8 cellular contexts compared by ENCODE assay signal in genomic region chr5:42756630-42757601, GRCh38. TPM values are rescaled to one million over a fixed set of nuclear protein-coding genes. Genes with fewer than 3 reads are reported as not detected.
DNase-seq lines count a peak whose midpoint lies in the region; ATAC-seq and TF ChIP-seq lines count a peak whose summit lies in the region.

Gene CCDC152 (plus strand): TSS chr5:42756818. CDS start chr5:42759122, 2,304 bp downstream.

- no CpG with 5 or more reads among the region's 35 CpGs for WGBS in mesendoderm (ENCODE audit: extremely low coverage, insufficient coverage, low lambda C conversion rate)

- no peaks in the 10 kb centered on the region for H3K36me3 ChIP-seq in mesendoderm (ENCODE audit: control insufficient read depth, insufficient read depth, low read length)

- H2AK5ac ChIP-seq in mesendoderm (ENCODE audit: low read length), result no peak within 1 kb of the TSS

- H3K27me3 ChIP-seq in mesendoderm (ENCODE audit: insufficient read depth, low read length, poor library complexity), result no peaks in the 10 kb centered on the region

- no peak within 1 kb of the TSS for H2BK120ac ChIP-seq in mesendoderm (ENCODE audit: low read depth, low read length)

- H3K56ac ChIP-seq in mesendoderm (ENCODE audit: low read length), result peak within 1 kb of the TSS; percentile 80

- H4K8ac ChIP-seq in mesendoderm (ENCODE audit: low read depth, low read length), result no peak within 1 kb of the TSS

- no peak within 1 kb of the TSS for H2BK15ac ChIP-seq in mesendoderm (replicated peaks; ENCODE audit: low read depth)

- H3K27ac ChIP-seq in coronary artery, result no peak within 1 kb of the TSS
- no peak within 1 kb of the TSS for H3K27ac ChIP-seq in mesendoderm (ENCODE audit: low read depth, low read length)

- no peak for TF ChIP-seq CTCF in coronary artery (IDR thresholded peaks at IDR 0.05)

- peak within 1 kb of the TSS; percentile 36 for H3K9ac ChIP-seq in mesendoderm (ENCODE audit: low read length)

- H3K4ac ChIP-seq in mesendoderm (ENCODE audit: low read depth, low read length), result no peak within 1 kb of the TSS

- H3K79me1 ChIP-seq in mesendoderm (ENCODE audit: low read length), result no peaks in the 10 kb centered on the region

- no peak within 1 kb of the TSS for H2BK5ac ChIP-seq in mesendoderm (ENCODE audit: low read length)

- no peak within 1 kb of the TSS for H3K18ac ChIP-seq in mesendoderm (ENCODE audit: low read length)

- peaks cover 2% of the 10 kb centered on the region for H3K4me1 ChIP-seq in mesendoderm (ENCODE audit: control insufficient read depth, low read depth, low read length)

- H3K79me2 ChIP-seq in mesendoderm (ENCODE audit: control insufficient read depth, insufficient read depth, low read length), result no peaks in the 10 kb centered on the region

- no peak within 1 kb of the TSS for H4K5ac ChIP-seq in mesendoderm (ENCODE audit: low read length)

- no peak within 1 kb of the TSS for H3K23ac ChIP-seq in mesendoderm (ENCODE audit: low read length)

- H3K4me3 ChIP-seq in coronary artery (peak within 1 kb of the TSS; percentile 49), mesendoderm (ENCODE audit: low read length) (peak within 1 kb of the TSS; percentile 53)

- ATAC-seq in GM18909 (IDR thresholded peaks at IDR 0.05; ENCODE audit: poor library complexity, unreplicated experiment) (peak; percentile 98), HG03159 (IDR thresholded peaks at IDR 0.05; ENCODE audit: unreplicated experiment) (peak; percentile 96)

- H3K4me2 ChIP-seq in mesendoderm (ENCODE audit: low read length), result peak within 1 kb of the TSS; percentile 30

- peak; percentile 32 for DNase-seq in activated CD4-positive, alpha-beta T cell treated with anti-CD3 and anti-CD28 coated beads for 1 hour
- DNase-seq in coronary artery (ENCODE audit: low spot score) (no peak), mesendoderm (peak; percentile 72), HCEC 1CT (no peak), H4 (ENCODE audit: low spot score) (no peak)
- DNase-seq in stimulated activated CD8-positive, alpha-beta memory T cell treated with anti-CD3 and anti-CD28 coated beads, Interleukin-7, amount 100 ng/mL, for 24 hours (ENCODE audit: low read depth), result peak; percentile 15

RNA-seq across cellular contexts. Expression of gene CCDC152, which starts in this region (rescaled TPM):
- 8.2 TPM for polyA plus RNA-seq in mesendoderm (2013, experiment 1 of 2)
- polyA plus RNA-seq in mesendoderm (2013, experiment 2 of 2), result 8.8 TPM
- 0.19 and 0.94 TPM in 2 replicates for total RNA-seq in H4 (2014; rRNA removed; shearing (Covaris generic))

Comparison
In these comparisons a context has a peak if more than half of its experiments do, and no peak if none do; other contexts are left out.
1. DNase-seq: peak in activated CD4-positive, alpha-beta T cell treated with anti-CD3 and anti-CD28 coated beads for 1 hour (single experiment), mesendoderm (single experiment) and stimulated activated CD8-positive, alpha-beta memory T cell treated with anti-CD3 and anti-CD28 coated beads, Interleukin-7, amount 100 ng/mL, for 24 hours (single experiment); none in coronary artery (single experiment), HCEC 1CT (single experiment) and H4 (single experiment).